In the genomic region with DNA sequence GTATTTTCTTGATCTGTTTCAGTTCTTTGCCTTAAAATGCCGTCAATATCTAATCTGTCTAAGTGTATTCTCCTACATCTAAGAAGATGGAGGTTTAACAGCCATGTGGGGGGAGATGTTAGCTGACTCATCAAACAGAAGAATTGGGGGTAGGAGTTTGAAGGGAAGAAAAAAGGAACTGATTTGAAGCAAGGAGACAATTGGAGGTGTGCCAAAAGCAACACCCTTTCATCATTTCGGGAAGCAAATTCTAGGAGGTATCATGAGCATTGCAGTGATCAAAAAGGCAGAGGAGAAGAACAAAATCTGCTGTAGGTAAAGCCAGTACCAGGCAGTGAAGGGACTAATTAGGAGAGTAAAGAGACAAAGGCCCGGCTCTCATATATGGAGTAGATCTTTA, we compare ENCODE assay signal across 1 cellular context.
TF ChIP-seq lines count a peak whose summit lies in the region.

No MANE protein-coding gene starts in this region.

TF ChIP-seq in K562, 482 proteins besides CTCF, POLR2A, EP300 and RAD21 (continued from another document):
- TF ChIP-seq MAFK (IDR thresholded peaks at IDR 0.05; ENCODE audit: low read length) (peak; percentile 73), SMARCA4 (IDR thresholded peaks at IDR 0.05) (peak; percentile 30; the same call in 1 of the 2 replicates), MEIS2 (IDR thresholded peaks at IDR 0.05; ENCODE audit: partially characterized antibody) (peak; percentile 8), NFE2 (IDR thresholded peaks at IDR 0.05; ENCODE audit: low read depth) (peak; percentile 54), MYC (IDR thresholded peaks at IDR 0.05; ENCODE audit: low read depth, low read length) (peak; percentile 41; the same call in 1 of the 2 replicates), MYC (CRISPR knock-in tag; IDR thresholded peaks at IDR 0.05; ENCODE audit: borderline replicate concordance, low read depth) (no peak), HOXB6 (CRISPR knock-in tag; IDR thresholded peaks at IDR 0.05; ENCODE audit: borderline replicate concordance) (no peak), MBD1 (CRISPR knock-in tag; IDR thresholded peaks at IDR 0.05) (no peak), C11orf30 (IDR thresholded peaks at IDR 0.05; ENCODE audit: low read depth) (peak; percentile 93), FOS (IDR thresholded peaks at IDR 0.05; ENCODE audit: extremely low read depth, insufficient read length) (no peak), FOSL1 (tag; conservative IDR thresholded peaks at IDR 0.05) (peak; percentile 63), JUND (IDR thresholded peaks at IDR 0.05; ENCODE audit: borderline replicate concordance, low read depth, low read length) (peak; percentile 83), JUND (tag; IDR thresholded peaks at IDR 0.05; ENCODE audit: borderline replicate concordance, low read depth, low read length) (peak; percentile 79; the same call in 1 of the 3 replicates), NFIC (IDR thresholded peaks at IDR 0.05) (peak; percentile 88), SOX6 (IDR thresholded peaks at IDR 0.05) (peak; percentile 59; the same call in 1 of the 2 replicates), MAFF (IDR thresholded peaks at IDR 0.05; ENCODE audit: low read length) (peak; percentile 73), MAFG (tag; conservative IDR thresholded peaks at IDR 0.05) (peak; percentile 72), CTBP1 (IDR thresholded peaks at IDR 0.05; ENCODE audit: borderline replicate concordance) (peak; percentile 80; the same call in 1 of the 2 replicates), ARID1B (IDR thresholded peaks at IDR 0.05) (0 out of 2 replicates have a peak, but pooled peaks have one; percentile 13)
- TF ChIP-seq, protein P1, sequence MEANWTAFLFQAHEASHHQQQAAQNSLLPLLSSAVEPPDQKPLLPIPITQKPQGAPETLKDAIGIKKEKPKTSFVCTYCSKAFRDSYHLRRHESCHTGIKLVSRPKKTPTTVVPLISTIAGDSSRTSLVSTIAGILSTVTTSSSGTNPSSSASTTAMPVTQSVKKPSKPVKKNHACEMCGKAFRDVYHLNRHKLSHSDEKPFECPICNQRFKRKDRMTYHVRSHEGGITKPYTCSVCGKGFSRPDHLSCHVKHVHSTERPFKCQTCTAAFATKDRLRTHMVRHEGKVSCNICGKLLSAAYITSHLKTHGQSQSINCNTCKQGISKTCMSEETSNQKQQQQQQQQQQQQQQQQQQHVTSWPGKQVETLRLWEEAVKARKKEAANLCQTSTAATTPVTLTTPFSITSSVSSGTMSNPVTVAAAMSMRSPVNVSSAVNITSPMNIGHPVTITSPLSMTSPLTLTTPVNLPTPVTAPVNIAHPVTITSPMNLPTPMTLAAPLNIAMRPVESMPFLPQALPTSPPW (CRISPR knock-in tag; IDR thresholded peaks at IDR 0.05) = peak; percentile 41; the same call in 1 of the 2 replicates
TF ChIP-seq in K562: peak in this region for 19.
